ENCODE assay signal across 30 cellular contexts in the genomic region with DNA sequence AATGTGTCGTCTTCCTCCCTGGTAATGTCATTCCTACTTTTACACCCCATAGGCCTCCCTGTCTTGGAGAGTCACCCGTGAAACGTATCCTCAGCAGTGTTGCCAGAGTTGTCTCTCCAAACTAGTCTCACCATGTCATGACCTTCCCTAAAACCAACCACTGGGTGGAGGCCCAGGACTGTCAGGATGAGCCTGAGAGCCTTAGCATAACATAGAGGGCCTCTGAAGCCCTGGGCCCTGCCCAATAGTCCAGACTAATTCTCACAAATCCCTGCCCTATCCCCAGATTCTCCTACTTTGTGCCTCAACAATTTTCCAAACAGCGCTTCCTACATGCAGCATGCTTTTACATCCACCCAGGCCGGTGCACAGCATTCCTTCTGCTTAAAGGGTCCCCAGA. TPM values are rescaled to one million over a fixed set of nuclear protein-coding genes. Genes with fewer than 3 reads are reported as not detected.
"Had no signal": no experiment of that assay in that cellular context is flagged by ENCODE, and none has a peak within 500 bp of the region (broad histone marks: within the 10 kb centered on the region; RNA-seq: fewer than 3 reads in every experiment).

No MANE protein-coding gene starts in this region.

- H3K9me2 ChIP-seq: SK-N-SH had no signal

- H3K4me3 Mint-ChIP-seq: activated CD4-positive, alpha-beta memory T cell treated with anti-CD3 and anti-CD28 coated beads, Interleukin-2, amount 10 ng/mL, durations not matched to agents 7 days and 5 days; activated CD4-positive, alpha-beta T cell treated with anti-CD3 and anti-CD28 coated beads for 36 hours; activated naive CD4-positive, alpha-beta T cell treated with anti-CD3 and anti-CD28 coated beads for 36 hours; activated naive CD8-positive, alpha-beta T cell; activated T-helper 17 cell treated with anti-CD3 and anti-CD28 coated beads, Interleukin-2, amount 50 U/mL, for 72 hours; brain had no signal

- H3K27me3 Mint-ChIP-seq: activated CD4-positive, alpha-beta memory T cell treated with anti-CD3 and anti-CD28 coated beads, Interleukin-2, amount 10 ng/mL, durations not matched to agents 7 days and 5 days had no signal

- H3K9me3 ChIP-seq: SK-N-SH had no signal

- ATAC-seq: activated CD4-positive, alpha-beta T cell treated with anti-CD3 and anti-CD28 coated beads for 36 hours; activated T-helper 17 cell treated with anti-CD3 and anti-CD28 coated beads, Interleukin-2, amount 50 U/mL, for 72 hours; Panc1; Right ventricle myocardium inferior had no signal

- H3K27ac Mint-ChIP-seq: activated CD4-positive, alpha-beta memory T cell treated with anti-CD3 and anti-CD28 coated beads, Interleukin-2, amount 10 ng/mL, durations not matched to agents 7 days and 5 days; activated CD4-positive, alpha-beta T cell treated with anti-CD3 and anti-CD28 coated beads for 36 hours; activated naive CD4-positive, alpha-beta T cell treated with anti-CD3 and anti-CD28 coated beads for 36 hours; activated naive CD8-positive, alpha-beta T cell; activated T-helper 17 cell treated with anti-CD3 and anti-CD28 coated beads, Interleukin-2, amount 50 U/mL, for 72 hours; brain had no signal

- H3K9me3 Mint-ChIP-seq: activated CD4-positive, alpha-beta memory T cell treated with anti-CD3 and anti-CD28 coated beads, Interleukin-2, amount 10 ng/mL, durations not matched to agents 7 days and 5 days; activated naive CD4-positive, alpha-beta T cell treated with anti-CD3 and anti-CD28 coated beads for 36 hours; activated T-helper 17 cell treated with anti-CD3 and anti-CD28 coated beads, Interleukin-2, amount 50 U/mL, for 72 hours; brain had no signal

- H3K9ac ChIP-seq: KMS-11, SK-N-SH had no signal

- H3K4me1 Mint-ChIP-seq: activated CD4-positive, alpha-beta T cell treated with anti-CD3 and anti-CD28 coated beads for 36 hours; activated T-helper 17 cell treated with anti-CD3 and anti-CD28 coated beads, Interleukin-2, amount 50 U/mL, for 72 hours; brain had no signal

- H3K27ac ChIP-seq: KMS-11, VCaP had no signal

- DNase-seq: activated CD4-positive, alpha-beta memory T cell treated with anti-CD3 and anti-CD28 coated beads, Interleukin-2, amount 10 ng/mL, durations not matched to agents 7 days and 5 days; activated CD4-positive, alpha-beta T cell treated with anti-CD3 and anti-CD28 coated beads for 36 hours; activated CD4-positive, alpha-beta T cell treated with anti-CD3 and anti-CD28 coated beads, Interleukin-2, amount 50 U/mL, for 1 hour; activated CD4-positive, CD25-positive, alpha-beta regulatory T cell; activated gamma-delta T cell; activated naive CD4-positive, alpha-beta T cell treated with anti-CD3 and anti-CD28 coated beads for 36 hours; activated T-cell treated with anti-CD3 and anti-CD28 coated beads for 4 hours; activated T-cell treated with anti-CD3 and anti-CD28 coated beads, Interleukin-2, amount 50 U/mL, for 48 hours; amygdala; NCI-H1092; NCI-H1417; NCI-H1930; NCI-H2171; NCI-H2227 treated with DMSO at 0.1 percent for 48 hours; NCI-H82; RPMI8226; SK-N-SH; T-helper 1 cell had no signal

- H3K36me3 Mint-ChIP-seq: activated naive CD8-positive, alpha-beta T cell; brain had no signal

- H3K4me2 ChIP-seq: KMS-11, SK-N-SH had no signal

RNA-seq across cellular contexts. Expression of a gene that starts 29.3 kb away (rescaled TPM):
- total RNA-seq: activated CD4-positive, alpha-beta memory T cell treated with anti-CD3 and anti-CD28 coated beads, Interleukin-2, amount 10 ng/mL, durations not matched to agents 7 days and 5 days; activated CD4-positive, alpha-beta T cell treated with anti-CD3 and anti-CD28 coated beads for 36 hours; activated CD8-positive, alpha-beta memory T cell treated with anti-CD3 and anti-CD28 coated beads for 36 hours; activated naive CD4-positive, alpha-beta T cell treated with anti-CD3 and anti-CD28 coated beads for 36 hours; activated T-helper 17 cell treated with anti-CD3 and anti-CD28 coated beads, Interleukin-2, amount 50 U/mL, for 72 hours; MCF 10A; NCI-H460; OCI-LY7; Right ventricle myocardium inferior; T-helper 2 cell treated with Interferon-gamma antibody and Interleukin-4, amounts not matched to agents 100 ng/mL and 5 ng/mL, for 36 hours had no signal
- polyA plus RNA-seq: SK-N-SH had no signal
